In the genomic region with DNA sequence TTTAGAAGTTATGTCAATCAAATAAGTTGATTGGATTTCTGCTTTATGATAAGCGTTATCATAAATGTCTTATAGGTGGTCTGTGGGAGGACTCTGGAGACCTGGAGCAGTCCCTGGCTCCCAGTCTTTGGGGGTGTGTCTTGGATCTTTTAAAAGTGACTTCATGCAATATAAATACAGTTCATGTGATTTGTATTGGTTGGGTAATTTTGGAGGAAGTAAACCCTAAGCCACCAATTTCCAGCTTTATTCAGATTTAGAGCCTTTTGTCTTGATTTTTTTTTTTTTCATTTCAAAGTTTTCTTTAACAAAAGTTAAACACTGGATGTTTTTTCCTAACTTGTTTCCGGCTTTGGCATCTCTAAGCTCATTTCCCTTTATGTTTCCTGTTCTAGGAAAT, we compare ENCODE assay signal across 11 cellular contexts.
A peak's percentile ranks its signal among the peaks of the same experiment; 100 is the strongest.
DNase-seq lines count a peak whose midpoint lies in the region; ATAC-seq and TF ChIP-seq lines count a peak whose summit lies in the region.
"Had no signal": no experiment of that assay in that cellular context is flagged by ENCODE, and none has a peak within 500 bp of the region (broad histone marks: within the 10 kb centered on the region; RNA-seq: fewer than 3 reads in every experiment).

No MANE protein-coding gene starts in this region.

- no peaks in the 10 kb centered on the region for H3K36me3 Mint-ChIP-seq in nephron (ENCODE audit: low read depth)
- H3K36me3 Mint-ChIP-seq: activated CD4-positive, alpha-beta memory T cell treated with anti-CD3 and anti-CD28 coated beads for 36 hours had no signal

- peak overlapping the region; percentile 63 for H3K4me3 ChIP-seq in ACC112 (ENCODE audit: low read depth, low read length)
- no peak overlapping the region for H3K4me3 ChIP-seq in HUES48 (ENCODE audit: low read depth, low read length)
- H3K4me3 ChIP-seq in aorta (ENCODE audit: low read length in 2 of 2): no peak overlapping the region
- H3K4me3 ChIP-seq: prostate gland had no signal

- peak; percentile 64 for DNase-seq in dermis blood vessel endothelial cell
- no peak for DNase-seq in aorta
- DNase-seq: activated CD4-positive, alpha-beta memory T cell treated with anti-CD3 and anti-CD28 coated beads for 36 hours; NCI-H1436 had no signal

- H3K4me1 ChIP-seq in ACC112 (ENCODE audit: control insufficient read depth, insufficient read depth, low read length, unreplicated experiment) (peaks cover 87% of the 10 kb centered on the region), HUES48 (ENCODE audit: control insufficient read depth, insufficient read depth, low read length) (peaks cover 83% of the 10 kb centered on the region), aorta (ENCODE audit: control insufficient read depth in 1 of 2, insufficient read depth in 2 of 2, low read length in 2 of 2) (peaks cover 18 to 19% of the 10 kb centered on the region in 2 donors)

- H3K27ac Mint-ChIP-seq in nephron: peak overlapping the region; percentile 50 to 77 (median 65)
- H3K27ac Mint-ChIP-seq: activated CD4-positive, alpha-beta memory T cell treated with anti-CD3 and anti-CD28 coated beads for 36 hours had no signal

- H3K9me3 Mint-ChIP-seq in nephron: no peaks in the 10 kb centered on the region
- H3K9me3 Mint-ChIP-seq: activated CD4-positive, alpha-beta memory T cell treated with anti-CD3 and anti-CD28 coated beads for 36 hours had no signal

- WGBS in aorta, 2 donors: 36 to 48% methylated on average over 2 of the region's 2 CpGs

- H3K79me2 ChIP-seq in ACC112 (ENCODE audit: control insufficient read depth, insufficient read depth, low read length, unreplicated experiment): peaks cover 98% of the 10 kb centered on the region

- H3K4me1 Mint-ChIP-seq in nephron: peaks cover 86% of the 10 kb centered on the region

- intact Hi-C loops in aorta (cut with DNase I): loop anchor here (10.0 kb wide), 2 partner anchors 48 to 72 kb away; a partner anchor contains a TSS

- H3K4me3 Mint-ChIP-seq in nephron: peak overlapping the region in 1 of 3 experiments; percentile 32
- H3K4me3 Mint-ChIP-seq: activated CD4-positive, alpha-beta memory T cell treated with anti-CD3 and anti-CD28 coated beads for 36 hours had no signal

- H3K27me3 ChIP-seq in ACC112 (ENCODE audit: insufficient read depth, low read length) (no peaks in the 10 kb centered on the region), HUES48 (ENCODE audit: control insufficient read depth, insufficient read depth, low read length) (no peaks in the 10 kb centered on the region), aorta (ENCODE audit: control insufficient read depth in 1 of 2, insufficient read depth in 2 of 2, low read length in 1 of 2) (no peaks in the 10 kb centered on the region)

- no peak overlapping the region for H2AFZ ChIP-seq in ACC112 (ENCODE audit: low read length, unreplicated experiment)

- H3K9ac ChIP-seq in HUES48 (ENCODE audit: low read depth, low read length): no peak overlapping the region

- H3K27me3 Mint-ChIP-seq in nephron (ENCODE audit: low read depth): no peaks in the 10 kb centered on the region
- H3K27me3 Mint-ChIP-seq: activated CD4-positive, alpha-beta memory T cell treated with anti-CD3 and anti-CD28 coated beads for 36 hours had no signal

- H3K36me3 ChIP-seq in ACC112 (ENCODE audit: insufficient read depth, low read length) (peaks cover 5% of the 10 kb centered on the region; the same call in 1 of the 2 replicates), HUES48 (ENCODE audit: control insufficient read depth, insufficient read depth, low read length) (no peaks in the 10 kb centered on the region), aorta (ENCODE audit: control insufficient read depth in 1 of 2, insufficient read depth in 2 of 2, low read length in 1 of 2) (no peaks in the 10 kb centered on the region)
- H3K36me3 ChIP-seq: prostate gland had no signal

- peak overlapping the region; percentile 83 for H3K27ac ChIP-seq in ACC112 (ENCODE audit: low read depth, low read length)
- peak overlapping the region; percentile 80 for H3K27ac ChIP-seq in HUES48 (ENCODE audit: low read depth, low read length)
- no peak overlapping the region for H3K27ac ChIP-seq in aorta (ENCODE audit: low read depth in 1 of 2, low read length in 2 of 2)

- ATAC-seq in HG03442 (IDR thresholded peaks at IDR 0.05; ENCODE audit: unreplicated experiment) (no peak), HG03175 (IDR thresholded peaks at IDR 0.05; ENCODE audit: unreplicated experiment) (no peak), GM21423 (IDR thresholded peaks at IDR 0.05; ENCODE audit: unreplicated experiment) (no peak), aorta (ENCODE audit: low FRiP score) (no peak)

- no peak for TF ChIP-seq CTCF in nephron (IDR thresholded peaks at IDR 0.05; ENCODE audit: unreplicated experiment in 3 of 3)

- H3K9me3 ChIP-seq in HUES48 (ENCODE audit: control insufficient read depth, insufficient read depth, low read length) (no peaks in the 10 kb centered on the region), aorta (ENCODE audit: control insufficient read depth, low read length) (no peaks in the 10 kb centered on the region)
- H3K9me3 ChIP-seq: prostate gland had no signal

Comparison
In these comparisons a context has a peak if more than half of its experiments do, and no peak if none do; other contexts are left out.
1. H3K27ac ChIP-seq: peak in ACC112 (single experiment) and HUES48 (single experiment); none in aorta (0 of 2).